Comparison of ENCODE assay signal across 17 cellular contexts in genomic region chr7:149748223-149748874, GRCh38. TPM values are rescaled to one million over a fixed set of nuclear protein-coding genes. Genes with fewer than 3 reads are reported as not detected.
DNase-seq lines count a peak whose midpoint lies in the region; ATAC-seq and TF ChIP-seq lines count a peak whose summit lies in the region.
"Had no signal": no experiment of that assay in that cellular context is flagged by ENCODE, and none has a peak within 500 bp of the region (broad histone marks: within the 10 kb centered on the region; RNA-seq: fewer than 3 reads in every experiment).

No MANE protein-coding gene starts in this region.

- no peaks in the 10 kb centered on the region for H3K79me1 ChIP-seq in neuronal stem cell (ENCODE audit: low read depth, low read length)

- peak; percentile 88 for DNase-seq in GM23338 (ENCODE audit: low spot score)
- DNase-seq in SW480 (ENCODE audit: low spot score) = peak; percentile 47
- DNase-seq in hepatocyte (ENCODE audit: low spot score) = peak; percentile 48
- DNase-seq in neuronal stem cell (ENCODE audit: low spot score) = no peak
- DNase-seq in DMS114 treated with DMSO at 0.1 percent for 48 hours (lab: John Stamatoyannopoulos, UW; ENCODE audit: unreplicated experiment) = no peak
- no peak for DNase-seq in mesothelial cell of epicardium (ENCODE audit: low spot score in 2 of 2, unreplicated experiment in 2 of 2)
- DNase-seq: ACHN; CD4-positive, alpha-beta memory T cell; MG63; NCI-H1092 treated with DMSO at 0.1 percent for 48 hours; NCI-H187 treated with DMSO at 0.1 percent for 48 hours; NCI-H446 had no signal

- H3K23ac ChIP-seq in neuronal stem cell (ENCODE audit: low read depth, low read length, poor library complexity) = no peak overlapping the region

- no peak overlapping the region for H3K18ac ChIP-seq in neuronal stem cell (ENCODE audit: low read length)

- H3K9me2 ChIP-seq in GM23338 (ENCODE audit: insufficient read depth) = 0 out of 2 replicates have a peak, but pooled peaks cover 10% of the 10 kb centered on the region
- no peaks in the 10 kb centered on the region for H3K9me2 ChIP-seq in hepatocyte (replicated peaks; ENCODE audit: insufficient read depth)

- H3K27me3 ChIP-seq in GM23338 (ENCODE audit: insufficient read depth) (no peaks in the 10 kb centered on the region), hepatocyte (no peaks in the 10 kb centered on the region), neuronal stem cell (ENCODE audit: control insufficient read depth in 3 of 3, insufficient read depth in 3 of 3, low read depth in 1 of 3, low read length in 3 of 3) (no peaks in the 10 kb centered on the region)
- H3K27me3 ChIP-seq: MG63 had no signal

- no peak overlapping the region for H4K91ac ChIP-seq in neuronal stem cell (ENCODE audit: low read depth, low read length, poor library complexity)

- ATAC-seq in GM23338 = peak; percentile 93
- ATAC-seq in GM18498 (IDR thresholded peaks at IDR 0.05; ENCODE audit: unreplicated experiment) = no peak
- ATAC-seq in GM19467 (IDR thresholded peaks at IDR 0.05; ENCODE audit: unreplicated experiment) = no peak

- H3K27me3 Mint-ChIP-seq in GM23338 (ENCODE audit: insufficient read depth, low read depth, poor library complexity) (peaks cover 20% of the 10 kb centered on the region), mesothelial cell of epicardium (ENCODE audit: low read depth) (peaks cover 13% of the 10 kb centered on the region)
- H3K27me3 Mint-ChIP-seq: CD4-positive, alpha-beta memory T cell had no signal

- H3K36me3 Mint-ChIP-seq in GM23338 (ENCODE audit: low read depth) (peaks cover 4% of the 10 kb centered on the region; the same call in 2 of the 3 replicates), mesothelial cell of epicardium (no peaks in the 10 kb centered on the region)
- H3K36me3 Mint-ChIP-seq: CD4-positive, alpha-beta memory T cell had no signal

- no peak overlapping the region for H2BK15ac ChIP-seq in neuronal stem cell (ENCODE audit: low read length)

- no peak overlapping the region for H3K14ac ChIP-seq in neuronal stem cell (ENCODE audit: low read length)

- H3F3A ChIP-seq in GM23338 (replicated peaks; ENCODE audit: low read depth) = no peaks in the 10 kb centered on the region

- H2BK5ac ChIP-seq in neuronal stem cell (ENCODE audit: low read length) = no peak overlapping the region

- H3K27ac ChIP-seq in GM23338 (ENCODE audit: low read depth) (no peak overlapping the region), hepatocyte (peak overlapping the region; percentile 37), neuronal stem cell (replicated peaks; ENCODE audit: low read length) (no peak overlapping the region)
- H3K27ac ChIP-seq: HL-60, KMS-11 had no signal

- no peak overlapping the region for H2BK120ac ChIP-seq in neuronal stem cell (ENCODE audit: low read depth, low read length)

- H3K4me1 Mint-ChIP-seq in GM23338 (peaks cover 7% of the 10 kb centered on the region), mesothelial cell of epicardium (peaks cover 7% of the 10 kb centered on the region)
- H3K4me1 Mint-ChIP-seq: B cell; CD4-positive, alpha-beta memory T cell had no signal

- H3K4me3 Mint-ChIP-seq in GM23338 (no peak overlapping the region), mesothelial cell of epicardium (no peak overlapping the region)
- H3K4me3 Mint-ChIP-seq: B cell; CD4-positive, alpha-beta memory T cell had no signal

- no peak overlapping the region for H2AFZ ChIP-seq in GM23338
- no peak overlapping the region for H2AFZ ChIP-seq in hepatocyte
- peak overlapping the region; percentile 21 for H2AFZ ChIP-seq in neuronal stem cell (ENCODE audit: low read length)

- H3K27ac Mint-ChIP-seq in GM23338 (no peak overlapping the region), mesothelial cell of epicardium (no peak overlapping the region)
- H3K27ac Mint-ChIP-seq: B cell; CD4-positive, alpha-beta memory T cell had no signal

- H3K9me3 ChIP-seq in hepatocyte (ENCODE audit: low read depth) = no peaks in the 10 kb centered on the region
- H3K9me3 ChIP-seq in neuronal stem cell (replicated peaks in 1 of 2; ENCODE audit: control insufficient read depth in 2 of 2, insufficient read depth in 1 of 2, low read depth in 1 of 2, low read length in 2 of 2) = no peaks in the 10 kb centered on the region
- H3K9me3 ChIP-seq: MG63 had no signal

- H3K4me3 ChIP-seq in GM23338 (no peak overlapping the region), hepatocyte (no peak overlapping the region), neuronal stem cell (ENCODE audit: low read length in 2 of 2) (no peak overlapping the region)
- H3K4me3 ChIP-seq: MG63 had no signal

- H3K36me3 ChIP-seq in GM23338 (ENCODE audit: insufficient read depth) (no peaks in the 10 kb centered on the region), hepatocyte (replicated peaks; ENCODE audit: insufficient read depth, low read depth) (no peaks in the 10 kb centered on the region), neuronal stem cell (replicated peaks in 1 of 2; ENCODE audit: control insufficient read depth in 2 of 2, insufficient read depth in 2 of 2, low read length in 2 of 2) (no peaks in the 10 kb centered on the region)
- H3K36me3 ChIP-seq: MG63 had no signal

- H3K9ac ChIP-seq in neuronal stem cell (ENCODE audit: low read depth, low read length, poor library complexity) = no peak overlapping the region
- H3K9ac ChIP-seq: KMS-11 had no signal

- H3K9me3 Mint-ChIP-seq in GM23338 = peaks cover 2% of the 10 kb centered on the region; the same call in 1 of the 3 replicates
- H3K9me3 Mint-ChIP-seq in mesothelial cell of epicardium = peaks cover 6% of the 10 kb centered on the region

- H3K79me2 ChIP-seq in GM23338 (replicated peaks; ENCODE audit: insufficient read depth) (no peaks in the 10 kb centered on the region), hepatocyte (no peaks in the 10 kb centered on the region)

- H2AK5ac ChIP-seq in neuronal stem cell (ENCODE audit: low read depth, low read length) = no peak overlapping the region

- H4K20me1 ChIP-seq in GM23338 (replicated peaks; ENCODE audit: insufficient read depth) (no peaks in the 10 kb centered on the region), hepatocyte (ENCODE audit: insufficient read depth, poor library complexity, severe bottlenecking) (no peaks in the 10 kb centered on the region)

- TF ChIP-seq CTCF in GM23338 (conservative IDR thresholded peaks at IDR 0.05; ENCODE audit: low read depth in 2 of 2) (no peak), hepatocyte (IDR thresholded peaks at IDR 0.05; ENCODE audit: poor library complexity) (no peak), mesothelial cell of epicardium (IDR thresholded peaks at IDR 0.05; ENCODE audit: unreplicated experiment) (no peak)

- no peak overlapping the region for H3K4ac ChIP-seq in neuronal stem cell (ENCODE audit: low read length)

- no peak overlapping the region for H2BK12ac ChIP-seq in neuronal stem cell (ENCODE audit: low read length)

- H4K8ac ChIP-seq in neuronal stem cell (ENCODE audit: low read depth, low read length) = no peak overlapping the region

- H3K4me2 ChIP-seq in GM23338 = no peak overlapping the region
- no peak overlapping the region for H3K4me2 ChIP-seq in hepatocyte
- H3K4me2 ChIP-seq in neuronal stem cell (ENCODE audit: insufficient read depth, low read length, poor library complexity, severe bottlenecking) = no peak overlapping the region
- H3K4me2 ChIP-seq: KMS-11 had no signal

- H3K4me1 ChIP-seq in GM23338 (ENCODE audit: insufficient read depth) (no peaks in the 10 kb centered on the region), hepatocyte (ENCODE audit: insufficient read depth) (no peaks in the 10 kb centered on the region), neuronal stem cell (ENCODE audit: control insufficient read depth in 2 of 2, insufficient read depth in 1 of 2, low read depth in 1 of 2, low read length in 2 of 2) (peaks cover 6 to 32% of the 10 kb centered on the region in 2 donors)

- 63% methylated on average over 6 of the region's 6 CpGs for WGBS in hepatocyte (ENCODE audit: low lambda C conversion rate, missing lambda C conversion rate)
- WGBS in neuronal stem cell (ENCODE audit: extremely low coverage in 2 of 2, insufficient read length in 2 of 2, insufficient replicate concordance in 1 of 2), 2 donors = no CpG with 5 or more reads among the region's 6 CpGs

TF ChIP-seq in GM23338, 12 proteins besides CTCF, POLR2A, EP300 and RAD21 (continues in another document):
- TF ChIP-seq EZH2 (IDR thresholded peaks at IDR 0.05; ENCODE audit: low read depth, unreplicated experiment) (no peak), REST (IDR thresholded peaks at IDR 0.05; ENCODE audit: unreplicated experiment) (no peak), POLR2AphosphoS5 (IDR thresholded peaks at IDR 0.05; ENCODE audit: low read depth) (no peak), JUNB (IDR thresholded peaks at IDR 0.05; ENCODE audit: unreplicated experiment) (no peak), ZNF114 (CRISPR knock-in tag; IDR thresholded peaks at IDR 0.05) (no peak)

RNA-seq across cellular contexts. Expression of gene ZNF467, which starts 25.0 kb away (rescaled TPM):
- total RNA-seq in GM23338 (2014; rRNA removed; shearing (Covaris generic)) = 0.10 and 0.19 TPM in 2 replicates
- polyA plus RNA-seq in GM23338 (2016; fragmentation: Nextera tagmentation; extraction: Ambion mirVana) = 0.30 and 0.40 TPM in 2 replicates
- total RNA-seq in hepatocyte = 5.9 and 7.8 TPM in 2 replicates
- polyA plus RNA-seq in hepatocyte = 15.6 and 21.9 TPM in 2 replicates
- 6.2 TPM for polyA plus RNA-seq in neuronal stem cell (2013, experiment 1 of 2)
- 6.1 TPM for polyA plus RNA-seq in neuronal stem cell (2013, experiment 2 of 2)
- 35.3 to 38.9 TPM (median 38.0 TPM) in 3 replicates for total RNA-seq in mesothelial cell of epicardium

Comparison
In these comparisons a context has a peak if more than half of its experiments do, and no peak if none do; other contexts are left out.
1. DNase-seq: peak in GM23338 (single experiment), SW480 (single experiment) and hepatocyte (single experiment); none in neuronal stem cell (single experiment), DMS114 treated with DMSO at 0.1 percent for 48 hours (single experiment) and mesothelial cell of epicardium (0 of 2).